15 cellular contexts compared by ENCODE assay signal in genomic region chr1:22815043-22815365, GRCh38.
"Had no signal": no experiment of that assay in that cellular context is flagged by ENCODE, and none has a peak within 500 bp of the region (broad histone marks: within the 10 kb centered on the region; RNA-seq: fewer than 3 reads in every experiment).

No MANE protein-coding gene starts in this region.

- H3K27me3 Mint-ChIP-seq: activated naive CD4-positive, alpha-beta T cell treated with anti-CD3 and anti-CD28 coated beads, Interleukin-2, amount 50 U/mL, for 24 hours had no signal

- DNase-seq: activated CD4-positive, alpha-beta T cell treated with anti-CD3 and anti-CD28 coated beads, Interleukin-2, amount 50 U/mL, for 1 hour; activated CD4-positive, CD25-positive, alpha-beta regulatory T cell treated with anti-CD3 and anti-CD28 coated beads, Interleukin-2, amount 50 U/mL, for 72 hours; activated CD8-positive, alpha-beta memory T cell treated with anti-CD3 and anti-CD28 coated beads for 24 hours; activated effector memory CD4-positive, alpha-beta T cell treated with anti-CD3 and anti-CD28 coated beads, Interleukin-2, amount 50 U/mL, for 16 hours; activated T-cell treated with anti-CD3 and anti-CD28 coated beads, Interleukin-2, amount 50 U/mL, for 72 hours; effector memory CD8-positive, alpha-beta T cell; esophagus squamous epithelium; mesendoderm; naive thymus-derived CD8-positive, alpha-beta T cell; stimulated activated CD4-positive, alpha-beta T cell treated with anti-CD3 and anti-CD28 coated beads, Interleukin-2, amount 100 ng/mL, for 24 hours had no signal

- H3K36me3 ChIP-seq: esophagus squamous epithelium, neutrophil, suprapubic skin had no signal

- H3K4me3 Mint-ChIP-seq: activated naive CD4-positive, alpha-beta T cell treated with anti-CD3 and anti-CD28 coated beads, Interleukin-2, amount 50 U/mL, for 24 hours; activated T-cell treated with anti-CD3 and anti-CD28 coated beads, Interleukin-2, amount 50 U/mL, for 72 hours; dendritic cell treated with granulocyte-macrophage colony-stimulating factor and Interleukin-4, amounts not matched to agents 40 ng/mL and 50 ng/mL, for 4 days; effector memory CD8-positive, alpha-beta T cell; naive thymus-derived CD8-positive, alpha-beta T cell had no signal

- H3K27me3 ChIP-seq: neutrophil, suprapubic skin had no signal

- H3K4me3 ChIP-seq: esophagus squamous epithelium, suprapubic skin had no signal

- H3K36me3 Mint-ChIP-seq: activated naive CD4-positive, alpha-beta T cell treated with anti-CD3 and anti-CD28 coated beads, Interleukin-2, amount 50 U/mL, for 24 hours; naive thymus-derived CD8-positive, alpha-beta T cell had no signal

- H3K9me3 Mint-ChIP-seq: activated naive CD4-positive, alpha-beta T cell treated with anti-CD3 and anti-CD28 coated beads, Interleukin-2, amount 50 U/mL, for 24 hours; activated T-cell treated with anti-CD3 and anti-CD28 coated beads, Interleukin-2, amount 50 U/mL, for 72 hours; dendritic cell treated with granulocyte-macrophage colony-stimulating factor and Interleukin-4, amounts not matched to agents 40 ng/mL and 50 ng/mL, for 4 days; effector memory CD8-positive, alpha-beta T cell; naive thymus-derived CD8-positive, alpha-beta T cell had no signal

- H3K27ac ChIP-seq: esophagus squamous epithelium, neutrophil, suprapubic skin had no signal

- H3K4me1 Mint-ChIP-seq: activated naive CD4-positive, alpha-beta T cell treated with anti-CD3 and anti-CD28 coated beads, Interleukin-2, amount 50 U/mL, for 24 hours; naive thymus-derived CD8-positive, alpha-beta T cell had no signal

- ATAC-seq: activated T-cell treated with anti-CD3 and anti-CD28 coated beads, Interleukin-2, amount 50 U/mL, for 72 hours; effector memory CD8-positive, alpha-beta T cell; naive thymus-derived CD8-positive, alpha-beta T cell; stimulated activated naive CD8-positive, alpha-beta T cell treated with anti-CD3 and anti-CD28 coated beads, Interleukin-15, Interleukin-2, amounts not matched to agents 100 U/mL and 50 U/mL, for 24 hours had no signal

- H3K9me3 ChIP-seq: esophagus squamous epithelium, neutrophil, suprapubic skin had no signal

- H3K27ac Mint-ChIP-seq: activated naive CD4-positive, alpha-beta T cell treated with anti-CD3 and anti-CD28 coated beads, Interleukin-2, amount 50 U/mL, for 24 hours; activated T-cell treated with anti-CD3 and anti-CD28 coated beads, Interleukin-2, amount 50 U/mL, for 72 hours; dendritic cell treated with granulocyte-macrophage colony-stimulating factor and Interleukin-4, amounts not matched to agents 40 ng/mL and 50 ng/mL, for 4 days; effector memory CD8-positive, alpha-beta T cell; naive thymus-derived CD8-positive, alpha-beta T cell had no signal
